In the genomic region with DNA sequence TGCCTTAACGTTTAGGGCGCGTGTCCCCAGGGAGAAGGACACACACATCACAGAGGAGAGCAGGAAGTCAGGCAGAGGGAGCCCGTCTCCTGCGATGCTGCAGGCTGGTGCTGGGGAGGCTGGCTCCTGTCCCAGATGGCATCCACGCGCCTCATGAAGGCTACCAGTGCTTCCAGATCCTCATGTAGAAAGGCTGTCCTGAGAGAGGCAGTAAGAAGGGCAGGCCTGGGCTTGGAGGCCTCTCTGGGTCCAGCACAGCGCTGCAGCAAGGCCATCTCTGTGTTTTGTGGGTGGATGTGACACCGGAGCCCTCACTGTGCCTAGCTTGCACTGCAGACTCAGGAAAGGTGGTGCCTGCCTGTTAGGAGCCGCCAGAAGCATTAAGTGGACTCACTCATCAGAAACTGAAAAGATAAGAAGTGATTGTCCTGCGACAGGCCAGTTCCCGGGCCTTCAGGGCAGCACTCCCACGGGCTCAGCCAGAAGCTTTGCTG, we compare ENCODE assay signal across 17 cellular contexts.
A peak's percentile ranks its signal among the peaks of the same experiment; 100 is the strongest.
DNase-seq lines count a peak whose midpoint lies in the region; ATAC-seq and TF ChIP-seq lines count a peak whose summit lies in the region.
"Had no signal": no experiment of that assay in that cellular context is flagged by ENCODE, and none has a peak within 500 bp of the region (broad histone marks: within the 10 kb centered on the region; RNA-seq: fewer than 3 reads in every experiment).

No MANE protein-coding gene starts in this region.

- no peak for TF ChIP-seq CTCF in coronary artery (IDR thresholded peaks at IDR 0.05)

- in situ Hi-C loops in G401 (cut with HindIII; ENCODE audit: low sequenced_read_pairs): no loop called here
- in situ Hi-C loops in ACHN (cut with HindIII; ENCODE audit: low pct_ligation_motif_present, low pct_unique_long_range_greater_than_20kb, low sequenced_read_pairs): no loop called here

- no peak overlapping the region for H3K27ac ChIP-seq in coronary artery
- H3K27ac ChIP-seq: esophagus squamous epithelium, GM23248, prostate gland, stomach had no signal

- H3K4me3 ChIP-seq in coronary artery: no peak overlapping the region
- H3K4me3 ChIP-seq: esophagus squamous epithelium, GM23248, prostate gland, stomach had no signal

- no peak for ATAC-seq in HG03520 (IDR thresholded peaks at IDR 0.05; ENCODE audit: unreplicated experiment)

- DNase-seq in Ammon's horn (ENCODE audit: low spot score): peak; percentile 93
- DNase-seq in G401 (ENCODE audit: low spot score): peak; percentile 49
- DNase-seq in coronary artery (ENCODE audit: low spot score): peak; percentile 53
- DNase-seq in midbrain (lab: John Stamatoyannopoulos, UW): peak; percentile 75
- no peak for DNase-seq in DMS53 (lab: John Stamatoyannopoulos, UW)
- DNase-seq in ACHN: no peak
- DNase-seq in DMS114 treated with DMSO at 0.1 percent for 48 hours (lab: John Stamatoyannopoulos, UW; ENCODE audit: unreplicated experiment): no peak
- DNase-seq: activated CD4-positive, CD25-positive, alpha-beta regulatory T cell; DMS79 treated with DMSO at 0.1 percent for 48 hours; esophagus squamous epithelium; GM23248; NCI-H187 treated with DMSO at 0.1 percent for 48 hours; NK-92 treated with Interleukin-12 subunit alpha and Interleukin-12 subunit beta, amount 100 ng/mL, for 24 hours; stomach; T-helper 2 cell had no signal

Comparison
In these comparisons a context has a peak if more than half of its experiments do, and no peak if none do; other contexts are left out.
1. DNase-seq: peak in Ammon's horn (single experiment), G401 (single experiment), coronary artery (single experiment) and midbrain (single experiment); none in DMS53 (single experiment), ACHN (single experiment) and DMS114 treated with DMSO at 0.1 percent for 48 hours (single experiment).